19 cellular contexts compared by ENCODE assay signal in genomic region chr1:86933051-86933450, GRCh38.
"Had no signal": no experiment of that assay in that cellular context is flagged by ENCODE, and none has a peak within 500 bp of the region (broad histone marks: within the 10 kb centered on the region; RNA-seq: fewer than 3 reads in every experiment).

No MANE protein-coding gene starts in this region.

- H3K27ac ChIP-seq: dorsolateral prefrontal cortex, foreskin keratinocyte, left lung, parathyroid adenoma, sigmoid colon, spleen, testis, upper lobe of left lung had no signal

- H3K27me3 ChIP-seq: dorsolateral prefrontal cortex, foreskin keratinocyte, left lung, sigmoid colon, spleen, testis, upper lobe of left lung had no signal

- H3K36me3 ChIP-seq: left lung, sigmoid colon, spleen, upper lobe of left lung had no signal

- H3K4me3 ChIP-seq: dorsolateral prefrontal cortex, left lung, sigmoid colon, spleen, testis, upper lobe of left lung had no signal

- H3K79me2 ChIP-seq: parathyroid adenoma had no signal

- H3K4me1 ChIP-seq: left lung, parathyroid adenoma, sigmoid colon, testis, upper lobe of left lung had no signal

- ATAC-seq: activated CD8-positive, alpha-beta T cell treated with anti-CD3 and anti-CD28 coated beads for 36 hours; foreskin keratinocyte; left lung; stimulated activated memory B cell treated with anti-CD40 and anti-IgM and Interleukin-4, amounts not matched to agents 10 μg/mL and 1 μg/mL and 100 μg/mL, for 72 hours had no signal

- H3K9ac ChIP-seq: parathyroid adenoma had no signal

- H3K9me3 ChIP-seq: left lung, sigmoid colon, spleen, testis, upper lobe of left lung had no signal

- DNase-seq: activated CD4-positive, alpha-beta T cell treated with anti-CD3 and anti-CD28 coated beads, Interleukin-2, amount 10 ng/mL, durations not matched to agents 24 days and 14 days; activated CD8-positive, alpha-beta T cell treated with anti-CD3 and anti-CD28 coated beads for 36 hours; activated naive CD4-positive, alpha-beta T cell treated with Interleukin-2 at 50 U/mL for 16 hours; activated naive CD8-positive, alpha-beta T cell treated with anti-CD3 and anti-CD28 coated beads, Interleukin-2, amount 10 ng/mL, durations not matched to agents 7 days and 5 days; activated T-cell treated with anti-CD3 and anti-CD28 coated beads, Interleukin-2, amount 50 U/mL, for 1 hour; amygdala; central memory CD4-positive, alpha-beta T cell; dorsolateral prefrontal cortex; foreskin keratinocyte; glutamatergic neuron; left lung; sigmoid colon; spleen; stimulated activated CD4-positive, alpha-beta T cell treated with anti-CD3 and anti-CD28 coated beads, Interleukin-4, amount 100 ng/mL, for 4 hours; T1000; testis; upper lobe of left lung had no signal

- H2AFZ ChIP-seq: parathyroid adenoma had no signal
